ENCODE assay signal across 1 cellular context in genomic region chr17:79721993-79722671, GRCh38.
TF ChIP-seq lines count a peak whose summit lies in the region.

No MANE protein-coding gene starts in this region.

TF ChIP-seq in HepG2, 621 proteins besides CTCF, POLR2A, EP300 and RAD21 (continued from another document and continues in another):
- TF ChIP-seq, protein P1, sequence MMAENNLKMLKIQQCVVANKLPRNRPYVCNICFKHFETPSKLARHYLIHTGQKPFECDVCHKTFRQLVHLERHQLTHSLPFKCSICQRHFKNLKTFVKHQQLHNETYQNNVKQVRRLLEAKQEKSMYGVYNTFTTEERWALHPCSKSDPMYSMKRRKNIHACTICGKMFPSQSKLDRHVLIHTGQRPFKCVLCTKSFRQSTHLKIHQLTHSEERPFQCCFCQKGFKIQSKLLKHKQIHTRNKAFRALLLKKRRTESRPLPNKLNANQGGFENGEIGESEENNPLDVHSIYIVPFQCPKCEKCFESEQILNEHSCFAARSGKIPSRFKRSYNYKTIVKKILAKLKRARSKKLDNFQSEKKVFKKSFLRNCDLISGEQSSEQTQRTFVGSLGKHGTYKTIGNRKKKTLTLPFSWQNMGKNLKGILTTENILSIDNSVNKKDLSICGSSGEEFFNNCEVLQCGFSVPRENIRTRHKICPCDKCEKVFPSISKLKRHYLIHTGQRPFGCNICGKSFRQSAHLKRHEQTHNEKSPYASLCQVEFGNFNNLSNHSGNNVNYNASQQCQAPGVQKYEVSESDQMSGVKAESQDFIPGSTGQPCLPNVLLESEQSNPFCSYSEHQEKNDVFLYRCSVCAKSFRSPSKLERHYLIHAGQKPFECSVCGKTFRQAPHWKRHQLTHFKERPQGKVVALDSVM (CRISPR knock-in tag; IDR thresholded peaks at IDR 0.05): no peak
- TF ChIP-seq FOSL2 (CRISPR knock-in tag; IDR thresholded peaks at IDR 0.05): peak; percentile 39; the same call in 1 of the 2 replicates
- no peak for TF ChIP-seq ZNF17 (CRISPR knock-in tag; IDR thresholded peaks at IDR 0.05)
- TF ChIP-seq SMYD3 (CRISPR knock-in tag; IDR thresholded peaks at IDR 0.05): no peak
- TF ChIP-seq, protein P2, sequence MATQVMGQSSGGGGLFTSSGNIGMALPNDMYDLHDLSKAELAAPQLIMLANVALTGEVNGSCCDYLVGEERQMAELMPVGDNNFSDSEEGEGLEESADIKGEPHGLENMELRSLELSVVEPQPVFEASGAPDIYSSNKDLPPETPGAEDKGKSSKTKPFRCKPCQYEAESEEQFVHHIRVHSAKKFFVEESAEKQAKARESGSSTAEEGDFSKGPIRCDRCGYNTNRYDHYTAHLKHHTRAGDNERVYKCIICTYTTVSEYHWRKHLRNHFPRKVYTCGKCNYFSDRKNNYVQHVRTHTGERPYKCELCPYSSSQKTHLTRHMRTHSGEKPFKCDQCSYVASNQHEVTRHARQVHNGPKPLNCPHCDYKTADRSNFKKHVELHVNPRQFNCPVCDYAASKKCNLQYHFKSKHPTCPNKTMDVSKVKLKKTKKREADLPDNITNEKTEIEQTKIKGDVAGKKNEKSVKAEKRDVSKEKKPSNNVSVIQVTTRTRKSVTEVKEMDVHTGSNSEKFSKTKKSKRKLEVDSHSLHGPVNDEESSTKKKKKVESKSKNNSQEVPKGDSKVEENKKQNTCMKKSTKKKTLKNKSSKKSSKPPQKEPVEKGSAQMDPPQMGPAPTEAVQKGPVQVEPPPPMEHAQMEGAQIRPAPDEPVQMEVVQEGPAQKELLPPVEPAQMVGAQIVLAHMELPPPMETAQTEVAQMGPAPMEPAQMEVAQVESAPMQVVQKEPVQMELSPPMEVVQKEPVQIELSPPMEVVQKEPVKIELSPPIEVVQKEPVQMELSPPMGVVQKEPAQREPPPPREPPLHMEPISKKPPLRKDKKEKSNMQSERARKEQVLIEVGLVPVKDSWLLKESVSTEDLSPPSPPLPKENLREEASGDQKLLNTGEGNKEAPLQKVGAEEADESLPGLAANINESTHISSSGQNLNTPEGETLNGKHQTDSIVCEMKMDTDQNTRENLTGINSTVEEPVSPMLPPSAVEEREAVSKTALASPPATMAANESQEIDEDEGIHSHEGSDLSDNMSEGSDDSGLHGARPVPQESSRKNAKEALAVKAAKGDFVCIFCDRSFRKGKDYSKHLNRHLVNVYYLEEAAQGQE (IDR thresholded peaks at IDR 0.05; ENCODE audit: borderline replicate concordance in 1 of 2, low read depth in 1 of 2, low read length in 2 of 2): no peak
- no peak; the same call in 1 of the 2 replicates for TF ChIP-seq TARDBP (CRISPR knock-in tag; IDR thresholded peaks at IDR 0.05)
- TF ChIP-seq ZNF816 (CRISPR knock-in tag; IDR thresholded peaks at IDR 0.05; ENCODE audit: borderline replicate concordance): no peak
- TF ChIP-seq HDAC6 (IDR thresholded peaks at IDR 0.05; ENCODE audit: low read depth, low read length): no peak
- TF ChIP-seq TFDP2 (CRISPR knock-in tag; IDR thresholded peaks at IDR 0.05): no peak
- TF ChIP-seq, protein P3, sequence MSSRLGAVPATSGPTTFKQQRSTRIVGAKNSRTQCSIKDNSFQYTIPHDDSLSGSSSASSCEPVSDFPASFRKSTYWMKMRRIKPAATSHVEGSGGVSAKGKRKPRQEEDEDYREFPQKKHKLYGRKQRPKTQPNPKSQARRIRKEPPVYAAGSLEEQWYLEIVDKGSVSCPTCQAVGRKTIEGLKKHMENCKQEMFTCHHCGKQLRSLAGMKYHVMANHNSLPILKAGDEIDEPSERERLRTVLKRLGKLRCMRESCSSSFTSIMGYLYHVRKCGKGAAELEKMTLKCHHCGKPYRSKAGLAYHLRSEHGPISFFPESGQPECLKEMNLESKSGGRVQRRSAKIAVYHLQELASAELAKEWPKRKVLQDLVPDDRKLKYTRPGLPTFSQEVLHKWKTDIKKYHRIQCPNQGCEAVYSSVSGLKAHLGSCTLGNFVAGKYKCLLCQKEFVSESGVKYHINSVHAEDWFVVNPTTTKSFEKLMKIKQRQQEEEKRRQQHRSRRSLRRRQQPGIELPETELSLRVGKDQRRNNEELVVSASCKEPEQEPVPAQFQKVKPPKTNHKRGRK (CRISPR knock-in tag; IDR thresholded peaks at IDR 0.05): no peak
- TF ChIP-seq ZKSCAN5 (CRISPR knock-in tag; IDR thresholded peaks at IDR 0.05): no peak
- TF ChIP-seq PHF8 (CRISPR knock-in tag; IDR thresholded peaks at IDR 0.05): peak; percentile 39; the same call in 1 of the 2 replicates
- TF ChIP-seq SOX13 (IDR thresholded peaks at IDR 0.05): no peak
- TF ChIP-seq SOX13 (CRISPR knock-in tag; conservative IDR thresholded peaks at IDR 0.05 in 1 of 2, IDR thresholded peaks at IDR 0.05 in 1 of 2): peak in 1 of 2 experiments; percentile 81; a peak in 2 of 4 replicates
- TF ChIP-seq ZNF589 (CRISPR knock-in tag; conservative IDR thresholded peaks at IDR 0.05): no peak
- TF ChIP-seq ZNF782 (CRISPR knock-in tag; IDR thresholded peaks at IDR 0.05; ENCODE audit: borderline replicate concordance): no peak
- TF ChIP-seq ZNF781 (CRISPR knock-in tag; IDR thresholded peaks at IDR 0.05; ENCODE audit: borderline replicate concordance, not compliant biosample characterization): no peak
- TF ChIP-seq NCOR1 (IDR thresholded peaks at IDR 0.05; ENCODE audit: borderline replicate concordance, low read length): no peak
- no peak for TF ChIP-seq ZNF878 (CRISPR knock-in tag; IDR thresholded peaks at IDR 0.05)
- TF ChIP-seq ZNF562 (CRISPR knock-in tag; IDR thresholded peaks at IDR 0.05; ENCODE audit: borderline replicate concordance): no peak
- TF ChIP-seq SNRNP70 (IDR thresholded peaks at IDR 0.05; ENCODE audit: low read depth, low read length): no peak
- TF ChIP-seq IRF1 (CRISPR knock-in tag; IDR thresholded peaks at IDR 0.05; ENCODE audit: low read depth): no peak
- TF ChIP-seq NBN (conservative IDR thresholded peaks at IDR 0.05): no peak
- no peak for TF ChIP-seq KDM6A (CRISPR knock-in tag; IDR thresholded peaks at IDR 0.05; ENCODE audit: low read depth)
- no peak for TF ChIP-seq PHB2 (IDR thresholded peaks at IDR 0.05; ENCODE audit: partially characterized antibody)
- TF ChIP-seq ZNF644 (CRISPR knock-in tag; IDR thresholded peaks at IDR 0.05; ENCODE audit: low read depth): no peak
- no peak for TF ChIP-seq ZNF292 (CRISPR knock-in tag; IDR thresholded peaks at IDR 0.05; ENCODE audit: borderline replicate concordance, low read depth)
- no peak for TF ChIP-seq SKI (IDR thresholded peaks at IDR 0.05; ENCODE audit: partially characterized antibody)
- TF ChIP-seq, protein P4, sequence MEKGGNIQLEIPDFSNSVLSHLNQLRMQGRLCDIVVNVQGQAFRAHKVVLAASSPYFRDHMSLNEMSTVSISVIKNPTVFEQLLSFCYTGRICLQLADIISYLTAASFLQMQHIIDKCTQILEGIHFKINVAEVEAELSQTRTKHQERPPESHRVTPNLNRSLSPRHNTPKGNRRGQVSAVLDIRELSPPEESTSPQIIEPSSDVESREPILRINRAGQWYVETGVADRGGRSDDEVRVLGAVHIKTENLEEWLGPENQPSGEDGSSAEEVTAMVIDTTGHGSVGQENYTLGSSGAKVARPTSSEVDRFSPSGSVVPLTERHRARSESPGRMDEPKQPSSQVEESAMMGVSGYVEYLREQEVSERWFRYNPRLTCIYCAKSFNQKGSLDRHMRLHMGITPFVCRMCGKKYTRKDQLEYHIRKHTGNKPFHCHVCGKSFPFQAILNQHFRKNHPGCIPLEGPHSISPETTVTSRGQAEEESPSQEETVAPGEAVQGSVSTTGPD (CRISPR knock-in tag; IDR thresholded peaks at IDR 0.05): no peak
- no peak for TF ChIP-seq ATAD3A (CRISPR knock-in tag; IDR thresholded peaks at IDR 0.05)
- TF ChIP-seq CHD4 (IDR thresholded peaks at IDR 0.05; ENCODE audit: borderline replicate concordance, low read length): no peak
- TF ChIP-seq FOXO1 (CRISPR knock-in tag; IDR thresholded peaks at IDR 0.05): peak; percentile 17
- no peak for TF ChIP-seq ZNF572 (CRISPR knock-in tag; IDR thresholded peaks at IDR 0.05)
- TF ChIP-seq HNRNPL (IDR thresholded peaks at IDR 0.05; ENCODE audit: low read depth, low read length): no peak
- TF ChIP-seq GFI1 (CRISPR knock-in tag; IDR thresholded peaks at IDR 0.05; ENCODE audit: borderline replicate concordance): no peak
- TF ChIP-seq GATA4 (IDR thresholded peaks at IDR 0.05; ENCODE audit: borderline replicate concordance, low read depth): no peak
- no peak for TF ChIP-seq ZBTB7A (CRISPR knock-in tag; IDR thresholded peaks at IDR 0.05)
- TF ChIP-seq, protein P5, sequence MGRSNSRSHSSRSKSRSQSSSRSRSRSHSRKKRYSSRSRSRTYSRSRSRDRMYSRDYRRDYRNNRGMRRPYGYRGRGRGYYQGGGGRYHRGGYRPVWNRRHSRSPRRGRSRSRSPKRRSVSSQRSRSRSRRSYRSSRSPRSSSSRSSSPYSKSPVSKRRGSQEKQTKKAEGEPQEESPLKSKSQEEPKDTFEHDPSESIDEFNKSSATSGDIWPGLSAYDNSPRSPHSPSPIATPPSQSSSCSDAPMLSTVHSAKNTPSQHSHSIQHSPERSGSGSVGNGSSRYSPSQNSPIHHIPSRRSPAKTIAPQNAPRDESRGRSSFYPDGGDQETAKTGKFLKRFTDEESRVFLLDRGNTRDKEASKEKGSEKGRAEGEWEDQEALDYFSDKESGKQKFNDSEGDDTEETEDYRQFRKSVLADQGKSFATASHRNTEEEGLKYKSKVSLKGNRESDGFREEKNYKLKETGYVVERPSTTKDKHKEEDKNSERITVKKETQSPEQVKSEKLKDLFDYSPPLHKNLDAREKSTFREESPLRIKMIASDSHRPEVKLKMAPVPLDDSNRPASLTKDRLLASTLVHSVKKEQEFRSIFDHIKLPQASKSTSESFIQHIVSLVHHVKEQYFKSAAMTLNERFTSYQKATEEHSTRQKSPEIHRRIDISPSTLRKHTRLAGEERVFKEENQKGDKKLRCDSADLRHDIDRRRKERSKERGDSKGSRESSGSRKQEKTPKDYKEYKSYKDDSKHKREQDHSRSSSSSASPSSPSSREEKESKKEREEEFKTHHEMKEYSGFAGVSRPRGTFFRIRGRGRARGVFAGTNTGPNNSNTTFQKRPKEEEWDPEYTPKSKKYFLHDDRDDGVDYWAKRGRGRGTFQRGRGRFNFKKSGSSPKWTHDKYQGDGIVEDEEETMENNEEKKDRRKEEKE (IDR thresholded peaks at IDR 0.05): no peak
- no peak for TF ChIP-seq ZNF616 (CRISPR knock-in tag; IDR thresholded peaks at IDR 0.05; ENCODE audit: low read depth)
- no peak for TF ChIP-seq ATM (IDR thresholded peaks at IDR 0.05; ENCODE audit: borderline replicate concordance)
- TF ChIP-seq ZBTB8A (CRISPR knock-in tag; IDR thresholded peaks at IDR 0.05; ENCODE audit: borderline replicate concordance, low read depth): no peak
- TF ChIP-seq GZF1 (CRISPR knock-in tag; IDR thresholded peaks at IDR 0.05): 0 out of 2 replicates have a peak, but pooled peaks have one; percentile 51
- TF ChIP-seq, protein P6, sequence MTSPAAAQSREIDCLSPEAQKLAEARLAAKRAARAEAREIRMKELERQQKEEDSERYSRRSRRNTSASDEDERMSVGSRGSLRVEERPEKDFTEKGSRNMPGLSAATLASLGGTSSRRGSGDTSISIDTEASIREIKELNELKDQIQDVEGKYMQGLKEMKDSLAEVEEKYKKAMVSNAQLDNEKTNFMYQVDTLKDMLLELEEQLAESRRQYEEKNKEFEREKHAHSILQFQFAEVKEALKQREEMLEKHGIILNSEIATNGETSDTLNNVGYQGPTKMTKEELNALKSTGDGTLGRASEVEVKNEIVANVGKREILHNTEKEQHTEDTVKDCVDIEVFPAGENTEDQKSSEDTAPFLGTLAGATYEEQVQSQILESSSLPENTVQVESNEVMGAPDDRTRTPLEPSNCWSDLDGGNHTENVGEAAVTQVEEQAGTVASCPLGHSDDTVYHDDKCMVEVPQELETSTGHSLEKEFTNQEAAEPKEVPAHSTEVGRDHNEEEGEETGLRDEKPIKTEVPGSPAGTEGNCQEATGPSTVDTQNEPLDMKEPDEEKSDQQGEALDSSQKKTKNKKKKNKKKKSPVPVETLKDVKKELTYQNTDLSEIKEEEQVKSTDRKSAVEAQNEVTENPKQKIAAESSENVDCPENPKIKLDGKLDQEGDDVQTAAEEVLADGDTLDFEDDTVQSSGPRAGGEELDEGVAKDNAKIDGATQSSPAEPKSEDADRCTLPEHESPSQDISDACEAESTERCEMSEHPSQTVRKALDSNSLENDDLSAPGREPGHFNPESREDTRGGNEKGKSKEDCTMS (CRISPR knock-in tag; conservative IDR thresholded peaks at IDR 0.05): no peak
- TF ChIP-seq, protein P7, sequence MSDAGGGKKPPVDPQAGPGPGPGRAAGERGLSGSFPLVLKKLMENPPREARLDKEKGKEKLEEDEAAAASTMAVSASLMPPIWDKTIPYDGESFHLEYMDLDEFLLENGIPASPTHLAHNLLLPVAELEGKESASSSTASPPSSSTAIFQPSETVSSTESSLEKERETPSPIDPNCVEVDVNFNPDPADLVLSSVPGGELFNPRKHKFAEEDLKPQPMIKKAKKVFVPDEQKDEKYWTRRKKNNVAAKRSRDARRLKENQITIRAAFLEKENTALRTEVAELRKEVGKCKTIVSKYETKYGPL (CRISPR knock-in tag; IDR thresholded peaks at IDR 0.05): no peak
- TF ChIP-seq, protein P8, sequence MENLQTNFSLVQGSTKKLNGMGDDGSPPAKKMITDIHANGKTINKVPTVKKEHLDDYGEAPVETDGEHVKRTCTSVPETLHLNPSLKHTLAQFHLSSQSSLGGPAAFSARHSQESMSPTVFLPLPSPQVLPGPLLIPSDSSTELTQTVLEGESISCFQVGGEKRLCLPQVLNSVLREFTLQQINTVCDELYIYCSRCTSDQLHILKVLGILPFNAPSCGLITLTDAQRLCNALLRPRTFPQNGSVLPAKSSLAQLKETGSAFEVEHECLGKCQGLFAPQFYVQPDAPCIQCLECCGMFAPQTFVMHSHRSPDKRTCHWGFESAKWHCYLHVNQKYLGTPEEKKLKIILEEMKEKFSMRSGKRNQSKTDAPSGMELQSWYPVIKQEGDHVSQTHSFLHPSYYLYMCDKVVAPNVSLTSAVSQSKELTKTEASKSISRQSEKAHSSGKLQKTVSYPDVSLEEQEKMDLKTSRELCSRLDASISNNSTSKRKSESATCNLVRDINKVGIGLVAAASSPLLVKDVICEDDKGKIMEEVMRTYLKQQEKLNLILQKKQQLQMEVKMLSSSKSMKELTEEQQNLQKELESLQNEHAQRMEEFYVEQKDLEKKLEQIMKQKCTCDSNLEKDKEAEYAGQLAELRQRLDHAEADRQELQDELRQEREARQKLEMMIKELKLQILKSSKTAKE (CRISPR knock-in tag; IDR thresholded peaks at IDR 0.05; ENCODE audit: borderline replicate concordance): no peak
- no peak for TF ChIP-seq TBX3 (IDR thresholded peaks at IDR 0.05; ENCODE audit: borderline replicate concordance)
